In genomic region chr12:12924169-12924568, GRCh38 we compare ENCODE assay signal across 15 cellular contexts. TPM values are rescaled to one million over a fixed set of nuclear protein-coding genes. Genes with fewer than 3 reads are reported as not detected.
DNase-seq lines count a peak whose midpoint lies in the region; ATAC-seq and TF ChIP-seq lines count a peak whose summit lies in the region.
"Had no signal": no experiment of that assay in that cellular context is flagged by ENCODE, and none has a peak within 500 bp of the region (broad histone marks: within the 10 kb centered on the region; RNA-seq: fewer than 3 reads in every experiment).

No MANE protein-coding gene starts in this region.

- 0 out of 2 replicates have a peak overlapping the region, but pooled peaks have one; percentile 9 for H3K4ac ChIP-seq in IMR-90 (ENCODE audit: low read depth, low read length)

- H2BK120ac ChIP-seq in IMR-90 (ENCODE audit: low read depth, low read length), result no peak overlapping the region

- intact Hi-C loops in IMR-90 (cut with micrococcal nuclease), result no loop called here
- intact Hi-C loops in upper lobe of right lung (cut with DNase I), result no loop called here
- intact Hi-C loops in esophagus squamous epithelium (cut with DNase I), result no loop called here

- H4K20me1 ChIP-seq in IMR-90 (ENCODE audit: insufficient read depth, low read length), result no peaks in the 10 kb centered on the region
- H4K20me1 ChIP-seq: BLaER1 had no signal

- no peak overlapping the region for H3K4me2 ChIP-seq in IMR-90 (ENCODE audit: low read depth, low read length)
- H3K4me2 ChIP-seq: BLaER1 had no signal

- H3K9me1 ChIP-seq in IMR-90 (ENCODE audit: insufficient read depth, low read length), result 0 out of 2 replicates have a peak, but pooled peaks cover 8% of the 10 kb centered on the region

- H3K79me1 ChIP-seq in IMR-90 (ENCODE audit: low read depth in 1 of 2, low read length in 2 of 2), result peaks cover under 1% of the 10 kb centered on the region in 2 experiments

- DNase-seq in AG04450 (ENCODE audit: low read depth, low spot score) (no peak), IMR-90 (no peak), mesothelial cell of epicardium (ENCODE audit: low spot score in 2 of 2, unreplicated experiment in 2 of 2) (no peak), upper lobe of right lung (no peak), midbrain (lab: John Stamatoyannopoulos, UW) (no peak), esophagus squamous epithelium (lab: John Stamatoyannopoulos, UW) (no peak)
- DNase-seq: AML-193; CD8-positive, alpha-beta memory T cell; DMS 273 treated with DMSO at 0.1 percent for 48 hours had no signal

- no peak for TF ChIP-seq RAD21 in IMR-90 (IDR thresholded peaks at IDR 0.05; ENCODE audit: low read length)

- POLR2A ChIA-PET in AG04450 (lab: Yijun Ruan, JAX) (no interaction called here), IMR-90 (lab: Charles Lee; ENCODE audit: unreplicated experiment) (no interaction called here)

- no peak overlapping the region for H2BK15ac ChIP-seq in IMR-90 (ENCODE audit: low read depth, low read length)

- no peak overlapping the region for H4K91ac ChIP-seq in IMR-90 (ENCODE audit: insufficient read depth, low read depth, low read length)

- no peak overlapping the region for H3K9ac ChIP-seq in IMR-90 (ENCODE audit: low read depth, low read length)
- H3K9ac ChIP-seq: BLaER1 had no signal

- H3K18ac ChIP-seq in IMR-90 (ENCODE audit: low read depth, low read length), result no peak overlapping the region

- H3K9me3 Mint-ChIP-seq in mesothelial cell of epicardium, result no peaks in the 10 kb centered on the region
- H3K9me3 Mint-ChIP-seq: CD8-positive, alpha-beta memory T cell had no signal

- H3K36me3 Mint-ChIP-seq in mesothelial cell of epicardium, result peaks cover 11% of the 10 kb centered on the region

- H2AK9ac ChIP-seq in IMR-90 (replicated peaks; ENCODE audit: low read depth, low read length, poor library complexity), result no peak overlapping the region

- H2BK5ac ChIP-seq in IMR-90 (ENCODE audit: low read depth, low read length, poor library complexity, severe bottlenecking), result no peak overlapping the region

- H3K4me1 ChIP-seq in IMR-90 (ENCODE audit: control insufficient read depth, insufficient read depth, low read length) (no peaks in the 10 kb centered on the region), upper lobe of right lung (no peaks in the 10 kb centered on the region), esophagus squamous epithelium (peaks cover 0 to 18% (median 11%) of the 10 kb centered on the region in 3 donors)

- H3K27ac ChIP-seq in AG04450 (ENCODE audit: low read depth, low read length), result peak overlapping the region; percentile 11
- no peak overlapping the region for H3K27ac ChIP-seq in IMR-90 (ENCODE audit: insufficient read depth, low read length)
- H3K27ac ChIP-seq in upper lobe of right lung, result no peak overlapping the region
- no peak overlapping the region for H3K27ac ChIP-seq in esophagus squamous epithelium
- H3K27ac ChIP-seq: BLaER1 had no signal

- no peak overlapping the region for H2BK20ac ChIP-seq in IMR-90 (ENCODE audit: low read depth, low read length)

- H3K9me3 ChIP-seq in AG04450 (ENCODE audit: control insufficient read depth, insufficient read depth, low read length), result peaks cover 4% of the 10 kb centered on the region; the same call in 1 of the 2 replicates
- H3K9me3 ChIP-seq in IMR-90 (ENCODE audit: control insufficient read depth, insufficient read depth, low read length), result no peaks in the 10 kb centered on the region
- H3K9me3 ChIP-seq in upper lobe of right lung, result no peaks in the 10 kb centered on the region
- no peaks in the 10 kb centered on the region for H3K9me3 ChIP-seq in esophagus squamous epithelium
- H3K9me3 ChIP-seq: HAP-1 had no signal

- H2AK5ac ChIP-seq in IMR-90 (ENCODE audit: low read depth, low read length), result 0 out of 2 replicates have a peak overlapping the region, but pooled peaks have one; percentile 20

- BruUV-seq in IMR-90 (replicated peaks; lab: Mats Ljungman, UMichigan), result no TSS peak

- no peak overlapping the region for H3K14ac ChIP-seq in IMR-90 (replicated peaks; ENCODE audit: low read depth, low read length)

- peaks cover 29% of the 10 kb centered on the region for H3K4me1 Mint-ChIP-seq in mesothelial cell of epicardium

- no peak for TF ChIP-seq CTCF in AG04450 (IDR thresholded peaks at IDR 0.05; ENCODE audit: low read depth, low read length)
- TF ChIP-seq CTCF in IMR-90 (conservative IDR thresholded peaks at IDR 0.05; ENCODE audit: low read depth, low read length), result no peak
- TF ChIP-seq CTCF in mesothelial cell of epicardium (IDR thresholded peaks at IDR 0.05; ENCODE audit: unreplicated experiment), result no peak
- TF ChIP-seq CTCF in upper lobe of right lung (IDR thresholded peaks at IDR 0.05), result no peak
- no peak for TF ChIP-seq CTCF in esophagus squamous epithelium (IDR thresholded peaks at IDR 0.05)

- dilution Hi-C loops in IMR-90 (cut with HindIII; ENCODE audit: low sequenced_read_pairs, unreplicated experiment), result no loop called here

- no peaks in the 10 kb centered on the region for H3K27me3 Mint-ChIP-seq in mesothelial cell of epicardium (ENCODE audit: low read depth)

- in situ Hi-C loops in IMR-90 (cut with MboI; ENCODE audit: low sequenced_read_pairs), result loop anchor here (25.0 kb wide), 1 partner anchor 613 kb away; no protein-coding TSS in a partner anchor

- 95% methylated on average over 3 of the region's 4 CpGs; no CpG with 5 or more reads in 1 of the 2 experiments for WGBS in IMR-90 (ENCODE audit: extremely low coverage in 2 of 2, insufficient read length in 1 of 2), 2 experiments
- 71 to 81% methylated on average over 4 of the region's 4 CpGs for WGBS in esophagus squamous epithelium, 2 donors

- H3K36me3 ChIP-seq in IMR-90 (ENCODE audit: control insufficient read depth, insufficient read depth, low read length) (peaks cover 5% of the 10 kb centered on the region), upper lobe of right lung (no peaks in the 10 kb centered on the region), esophagus squamous epithelium (no peaks in the 10 kb centered on the region)
- H3K36me3 ChIP-seq: BLaER1, HAP-1 had no signal

- no peak overlapping the region for H3K4me3 ChIP-seq in AG04450 (ENCODE audit: low read depth, low read length)
- H3K4me3 ChIP-seq in IMR-90 (ENCODE audit: insufficient read depth, low read depth, low read length), result no peak overlapping the region
- H3K4me3 ChIP-seq in upper lobe of right lung, result no peak overlapping the region
- H3K4me3 ChIP-seq in esophagus squamous epithelium, result no peak overlapping the region
- H3K4me3 ChIP-seq: BLaER1, HAP-1 had no signal

- ATAC-seq in IMR-90 (ENCODE audit: low read depth) (no peak), upper lobe of right lung (peak; percentile 1), HG03135 (IDR thresholded peaks at IDR 0.05; ENCODE audit: unreplicated experiment) (no peak)
- ATAC-seq: HepG2 had no signal

- peak overlapping the region; percentile 74 for H3K27ac Mint-ChIP-seq in mesothelial cell of epicardium

- TF ChIP-seq POLR2A in IMR-90 (IDR thresholded peaks at IDR 0.05; ENCODE audit: low read depth, low read length), result no peak
- no peak for TF ChIP-seq POLR2A in esophagus squamous epithelium (IDR thresholded peaks at IDR 0.05)

- H2AFZ ChIP-seq in IMR-90 (replicated peaks; ENCODE audit: low read length, poor library complexity), result peak overlapping the region; percentile 41

- no peak overlapping the region for H3K4me3 Mint-ChIP-seq in mesothelial cell of epicardium
- H3K4me3 Mint-ChIP-seq: CD8-positive, alpha-beta memory T cell had no signal

- no peak overlapping the region for H3K56ac ChIP-seq in IMR-90 (ENCODE audit: extremely low read depth, insufficient read depth, low read length)

- CTCF ChIA-PET in AG04450 (lab: Charles Lee) (interaction anchor here (1.0 to 1.5 kb wide), 2 partner anchors 8 to 288 kb away, joined by 3 to 10 read pairs; no protein-coding TSS in a partner anchor), IMR-90 (lab: Yijun Ruan, JAX) (no interaction called here)

- no peak overlapping the region for H4K5ac ChIP-seq in IMR-90 (ENCODE audit: low read depth, low read length)

- H3K23ac ChIP-seq in IMR-90 (ENCODE audit: low read depth, low read length), result no peak overlapping the region

- H3K27me3 ChIP-seq in AG04450 (ENCODE audit: control insufficient read depth, insufficient read depth, low read length) (no peaks in the 10 kb centered on the region), IMR-90 (ENCODE audit: control insufficient read depth, insufficient read depth, low read length) (no peaks in the 10 kb centered on the region), upper lobe of right lung (no peaks in the 10 kb centered on the region), esophagus squamous epithelium (no peaks in the 10 kb centered on the region)
- H3K27me3 ChIP-seq: BLaER1 had no signal

- H4K8ac ChIP-seq in IMR-90 (ENCODE audit: low read depth in 2 of 2, low read length in 2 of 2), result no peak overlapping the region

TF ChIP-seq in IMR-90, 13 proteins besides CTCF, POLR2A, EP300 and RAD21:
- TF ChIP-seq MAFK (IDR thresholded peaks at IDR 0.05; ENCODE audit: low read depth, low read length) (no peak), BHLHE40 (IDR thresholded peaks at IDR 0.05; ENCODE audit: low read depth, low read length) (no peak), NFE2L2 (IDR thresholded peaks at IDR 0.05; ENCODE audit: low read depth, low read length) (no peak), SMC3 (IDR thresholded peaks at IDR 0.05; ENCODE audit: low read depth, low read length) (no peak), CHD1 (IDR thresholded peaks at IDR 0.05; ENCODE audit: low read depth, low read length) (no peak), RFX5 (IDR thresholded peaks at IDR 0.05; ENCODE audit: low read depth, low read length) (no peak)

RNA-seq across cellular contexts. Expression of gene GPRC5D, which starts 27.8 kb away (rescaled TPM):
- not detected in 2 replicates for polyA plus RNA-seq in AG04450 (2011; rRNA removed)
- polyA minus RNA-seq in AG04450 (2011; rRNA and poly(A)+ RNA removed), result not detected in 2 replicates
- total RNA-seq in IMR-90 (2012; rRNA removed), result not detected in 2 replicates
- polyA plus RNA-seq in IMR-90 (2012; rRNA removed), result not detected in 2 replicates
- not detected in 2 replicates for polyA plus RNA-seq in IMR-90 (2012; cell fraction: cytosol; rRNA removed)
- not detected in 2 replicates for polyA plus RNA-seq in IMR-90 (2012; cell fraction: nucleus; rRNA removed; ENCODE audit: low replicate concordance)
- not detected in 3 replicates for total RNA-seq in mesothelial cell of epicardium
- not detected for total RNA-seq in upper lobe of right lung
- total RNA-seq in esophagus squamous epithelium, result under 1 TPM in 1 of 4 donors, not detected in 3; 0.95 TPM
- total RNA-seq: CD8-positive, alpha-beta memory T cell; Daoy; H1; HepG2 had no signal
- polyA plus RNA-seq: HepG2 had no signal

RNA-seq across cellular contexts. Expression of gene GPRC5A, which starts 32.8 kb away (rescaled TPM):
- polyA plus RNA-seq in AG04450 (2011; rRNA removed), result 117 and 118 TPM in 2 replicates
- polyA minus RNA-seq in AG04450 (2011; rRNA and poly(A)+ RNA removed), result 232 and 290 TPM in 2 replicates
- total RNA-seq in IMR-90 (2012; rRNA removed), result 49.6 and 49.7 TPM in 2 replicates
- 193 and 201 TPM in 2 replicates for polyA plus RNA-seq in IMR-90 (2012; rRNA removed)
- 70.1 and 182 TPM in 2 replicates for polyA plus RNA-seq in IMR-90 (2012; cell fraction: cytosol; rRNA removed)
- 125 and 230 TPM in 2 replicates for polyA plus RNA-seq in IMR-90 (2012; cell fraction: nucleus; rRNA removed; ENCODE audit: low replicate concordance)
- 107 to 116 TPM (median 108 TPM) in 3 replicates for total RNA-seq in mesothelial cell of epicardium
- total RNA-seq in upper lobe of right lung, result 886 TPM
- 10 to 100 TPM in 1 of 4 donors, 1 to 10 TPM in 3; 3.9 to 18.5 (median 8.5) TPM for total RNA-seq in esophagus squamous epithelium
- total RNA-seq: CD8-positive, alpha-beta memory T cell had no signal
- polyA plus RNA-seq: CD8-positive, alpha-beta memory T cell had no signal
